Comparison of ENCODE assay signal across 19 cellular contexts in genomic region chr5:113270081-113270480, GRCh38.
"Had no signal": no experiment of that assay in that cellular context is flagged by ENCODE, and none has a peak within 500 bp of the region (broad histone marks: within the 10 kb centered on the region; RNA-seq: fewer than 3 reads in every experiment).

No MANE protein-coding gene starts in this region.

- DNase-seq: activated CD4-positive, alpha-beta T cell treated with anti-CD3 and anti-CD28 coated beads, Interleukin-2, amount 50 U/mL, for 1 hour; activated CD4-positive, CD25-positive, alpha-beta regulatory T cell treated with anti-CD3 and anti-CD28 coated beads, Interleukin-2, amount 50 U/mL, for 72 hours; activated gamma-delta T cell treated with Interleukin-2 at 50 U/mL for 16 hours; caudate nucleus; colonic mucosa; foreskin melanocyte; hypothalamus; kidney; left ventricle myocardium inferior; mammary epithelial cell; naive B cell; right cardiac atrium; stimulated activated CD4-positive, alpha-beta T cell treated with anti-CD3 and anti-CD28 coated beads, Interleukin-2, amount 100 ng/mL, for 24 hours; stimulated activated naive CD4-positive, alpha-beta T cell treated with Interleukin-2 at 50 U/mL for 16 hours; thyroid gland had no signal

- H3K4me1 Mint-ChIP-seq: naive B cell had no signal

- H3K27me3 ChIP-seq: colonic mucosa, neural progenitor cell, thyroid gland had no signal

- H3K27me3 Mint-ChIP-seq: activated naive CD8-positive, alpha-beta T cell had no signal

- H3K4me3 Mint-ChIP-seq: activated naive CD8-positive, alpha-beta T cell; naive B cell; neural progenitor cell; T-helper 1 cell treated with Interleukin-12 subunit alpha and Interleukin-12 subunit beta and Interleukin-4 antibody, amounts not matched to agents 30 μg/mL and 1 μg/mL, for 36 hours had no signal

- H3K36me3 ChIP-seq: colonic mucosa, left ventricle myocardium inferior, neural progenitor cell, prostate gland, thyroid gland had no signal

- H3K9ac ChIP-seq: neural progenitor cell had no signal

- H3K4me3 ChIP-seq: colonic mucosa, left ventricle myocardium inferior, neural progenitor cell, prostate gland, thyroid gland had no signal

- H3K9me3 ChIP-seq: colonic mucosa, left ventricle myocardium inferior, prostate gland, thyroid gland had no signal

- H3K27ac Mint-ChIP-seq: activated naive CD8-positive, alpha-beta T cell; neural progenitor cell; T-helper 1 cell treated with Interleukin-12 subunit alpha and Interleukin-12 subunit beta and Interleukin-4 antibody, amounts not matched to agents 30 μg/mL and 1 μg/mL, for 36 hours had no signal

- H3K36me3 Mint-ChIP-seq: activated naive CD8-positive, alpha-beta T cell; naive B cell; neural progenitor cell had no signal

- H3K27ac ChIP-seq: colonic mucosa, left ventricle myocardium inferior, neural progenitor cell, prostate gland, thyroid gland had no signal

- H3K4me1 ChIP-seq: colonic mucosa, prostate gland, thyroid gland had no signal

- H3K9me3 Mint-ChIP-seq: naive B cell; T-helper 1 cell treated with Interleukin-12 subunit alpha and Interleukin-12 subunit beta and Interleukin-4 antibody, amounts not matched to agents 30 μg/mL and 1 μg/mL, for 36 hours had no signal
